10 cellular contexts compared by ENCODE assay signal in the genomic region with DNA sequence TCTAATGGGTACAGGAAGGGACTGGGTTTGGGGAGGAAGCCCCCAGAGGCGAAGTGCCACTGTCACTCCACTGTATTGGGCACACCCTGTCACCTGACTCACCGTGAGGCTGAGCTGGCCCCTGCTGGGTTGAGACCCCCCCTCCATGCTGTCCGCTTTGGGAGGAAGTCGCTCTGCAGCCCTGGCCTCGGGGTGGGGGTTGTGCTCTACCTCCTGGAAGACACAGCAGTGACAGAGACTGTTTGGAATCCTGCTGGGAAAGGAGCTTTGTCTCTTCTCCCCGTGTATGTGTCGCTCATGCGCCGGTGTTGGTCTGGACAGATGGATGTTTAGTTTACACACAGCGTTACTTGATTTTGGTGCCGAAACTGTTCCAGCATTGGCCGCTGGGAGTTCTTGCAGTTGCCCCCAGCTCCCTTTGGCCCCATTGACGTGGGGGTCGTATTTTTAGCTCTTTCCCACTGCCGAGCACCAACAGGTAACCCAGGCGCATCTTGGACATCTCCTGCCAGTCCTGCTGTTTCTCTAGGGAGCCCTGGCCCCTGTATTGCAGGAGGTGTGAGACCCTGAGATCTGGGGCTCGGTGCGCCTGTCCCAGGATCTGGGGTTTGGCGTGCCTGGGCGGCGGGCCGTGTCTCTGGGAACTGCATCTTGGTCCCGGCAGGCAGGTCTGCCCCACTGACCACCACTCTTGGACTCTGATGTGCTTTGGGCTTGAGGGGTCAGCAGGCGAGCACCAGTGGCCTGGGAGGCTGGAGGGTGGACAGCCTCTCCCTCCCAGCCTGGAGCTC. TPM values are rescaled to one million over a fixed set of nuclear protein-coding genes. Genes with fewer than 3 reads are reported as not detected.
A peak's percentile ranks its signal among the peaks of the same experiment; 100 is the strongest.
DNase-seq lines count a peak whose midpoint lies in the region; ATAC-seq and TF ChIP-seq lines count a peak whose summit lies in the region.
"Had no signal": no experiment of that assay in that cellular context is flagged by ENCODE, and none has a peak within 500 bp of the region (broad histone marks: within the 10 kb centered on the region; RNA-seq: fewer than 3 reads in every experiment).

No MANE protein-coding gene starts in this region.

- POLR2A ChIA-PET in RWPE1 (lab: Yijun Ruan, JAX; ENCODE audit: low non-redundant PET), result no interaction called here

- no peaks in the 10 kb centered on the region for H3K27me3 Mint-ChIP-seq in endodermal cell (ENCODE audit: insufficient read depth)
- H3K27me3 Mint-ChIP-seq in progenitor cell of endocrine pancreas, result no peaks in the 10 kb centered on the region

- peaks cover 24% of the 10 kb centered on the region for H3K79me2 ChIP-seq in GM23248 (ENCODE audit: insufficient read depth)

- H4K20me1 ChIP-seq in GM23248 (ENCODE audit: insufficient read depth), result no peaks in the 10 kb centered on the region

- TF ChIP-seq CTCF in RWPE1 (conservative IDR thresholded peaks at IDR 0.05; ENCODE audit: low read depth), result no peak
- TF ChIP-seq CTCF in endodermal cell (conservative IDR thresholded peaks at IDR 0.05), result no peak
- TF ChIP-seq CTCF in neutrophil (IDR thresholded peaks at IDR 0.05), result peak; percentile 46
- TF ChIP-seq CTCF in omental fat pad (IDR thresholded peaks at IDR 0.05), result no peak
- no peak for TF ChIP-seq CTCF in progenitor cell of endocrine pancreas (IDR thresholded peaks at IDR 0.05; ENCODE audit: unreplicated experiment)

- H3K27ac Mint-ChIP-seq in endodermal cell (peak overlapping the region; percentile 4), progenitor cell of endocrine pancreas (no peak overlapping the region)

- H3K4me1 Mint-ChIP-seq in endodermal cell (peaks cover 4% of the 10 kb centered on the region), progenitor cell of endocrine pancreas (ENCODE audit: low read depth) (no peaks in the 10 kb centered on the region)

- H3K9me3 ChIP-seq in GM23248 (ENCODE audit: low read depth) (no peaks in the 10 kb centered on the region), endodermal cell (ENCODE audit: control insufficient read depth, low read length) (no peaks in the 10 kb centered on the region), neutrophil (no peaks in the 10 kb centered on the region)

- H3K4me1 ChIP-seq in GM23248 (ENCODE audit: insufficient read depth), result no peaks in the 10 kb centered on the region
- no peaks in the 10 kb centered on the region for H3K4me1 ChIP-seq in endodermal cell (ENCODE audit: control insufficient read depth, insufficient read depth, low read length)
- H3K4me1 ChIP-seq in neutrophil (ENCODE audit: control insufficient read depth in 1 of 2, insufficient read depth in 1 of 2, low read depth in 1 of 2, low read length in 1 of 2), result peaks cover 58 to 66% of the 10 kb centered on the region in 2 experiments

- H3K36me3 ChIP-seq in GM23248 (ENCODE audit: low read depth) (no peaks in the 10 kb centered on the region), endodermal cell (ENCODE audit: control insufficient read depth, insufficient read depth, low read length) (peaks cover 25% of the 10 kb centered on the region), neutrophil (no peaks in the 10 kb centered on the region)

- ATAC-seq in omental fat pad (ENCODE audit: low FRiP score) (no peak), HG03571 (IDR thresholded peaks at IDR 0.05; ENCODE audit: unreplicated experiment) (no peak)

- H3K27ac ChIP-seq in GM23248 (no peak overlapping the region), RWPE1 (peak overlapping the region; percentile 71), endodermal cell (ENCODE audit: low read depth, low read length) (peak overlapping the region; percentile 53), neutrophil (peak overlapping the region; percentile 99)

- no peak overlapping the region for H3K4me2 ChIP-seq in GM23248 (ENCODE audit: unreplicated experiment)

- WGBS in GM23248 (ENCODE audit: low coverage in 1 of 2, low lambda C conversion rate in 2 of 2, missing lambda C conversion rate in 2 of 2), 2 experiments, result 90% methylated on average over 24 of the region's 24 CpGs
- WGBS in endodermal cell (ENCODE audit: insufficient coverage in 1 of 2, insufficient read length in 1 of 2), 2 experiments, result 82 to 89% methylated on average over 16 to 24 of the region's 24 CpGs

- H3K4me3 ChIP-seq in GM23248 (no peak overlapping the region), endodermal cell (ENCODE audit: low read length) (no peak overlapping the region), neutrophil (ENCODE audit: low read depth in 1 of 2, low read length in 1 of 2) (peak overlapping the region in 1 of 2 experiments; percentile 36)

- peaks cover 38% of the 10 kb centered on the region for H3K36me3 Mint-ChIP-seq in endodermal cell (ENCODE audit: low read depth)
- peaks cover 2% of the 10 kb centered on the region for H3K36me3 Mint-ChIP-seq in progenitor cell of endocrine pancreas (ENCODE audit: insufficient read depth)

- CTCF ChIA-PET in RWPE1 (lab: Yijun Ruan, JAX), result no interaction called here

- H3K9me3 Mint-ChIP-seq in endodermal cell, result no peaks in the 10 kb centered on the region
- no peaks in the 10 kb centered on the region for H3K9me3 Mint-ChIP-seq in progenitor cell of endocrine pancreas (ENCODE audit: low read depth)

- H3K9me2 ChIP-seq in GM23248 (ENCODE audit: insufficient read depth), result no peaks in the 10 kb centered on the region

- DNase-seq in GM23248 (peak; percentile 24), RWPE1 (ENCODE audit: low spot score) (no peak), endodermal cell (no peak), NCI-H524 (lab: John Stamatoyannopoulos, UW) (no peak), omental fat pad (ENCODE audit: low spot score) (no peak), progenitor cell of endocrine pancreas (ENCODE audit: low spot score, unreplicated experiment) (no peak)
- DNase-seq: erythroblast; stimulated activated CD4-positive, alpha-beta T cell treated with anti-CD3 and anti-CD28 coated beads, Interleukin-12 subunit alpha, Interleukin-12 subunit beta, amount 100 ng/mL, for 4 hours had no signal

- in situ Hi-C loops in GM23248 (cut with MboI), result no loop called here

- no peaks in the 10 kb centered on the region for H3K27me3 ChIP-seq in GM23248 (replicated peaks; ENCODE audit: insufficient read depth)
- no peaks in the 10 kb centered on the region for H3K27me3 ChIP-seq in endodermal cell (ENCODE audit: control insufficient read depth, insufficient read depth, low read length, poor library complexity, severe bottlenecking)
- H3K27me3 ChIP-seq in neutrophil, result no peaks in the 10 kb centered on the region

- H3F3A ChIP-seq in GM23248 (ENCODE audit: insufficient read depth), result no peaks in the 10 kb centered on the region

- H3K4me3 Mint-ChIP-seq in endodermal cell (no peak overlapping the region), progenitor cell of endocrine pancreas (ENCODE audit: low read depth) (no peak overlapping the region)

- no peak overlapping the region for H3K9ac ChIP-seq in GM23248
- H3K9ac ChIP-seq in endodermal cell (ENCODE audit: extremely low read depth, low read length, poor library complexity, severe bottlenecking), result no peak overlapping the region

- no peak overlapping the region for H2AFZ ChIP-seq in GM23248

RNA-seq across cellular contexts. Expression of a gene that starts 30.3 kb away (rescaled TPM):
- 25.6 and 34.3 TPM in 2 replicates for total RNA-seq in GM23248 (2014; rRNA removed; shearing (Covaris generic))
- polyA plus RNA-seq in GM23248 (2016; fragmentation: Nextera tagmentation; extraction: Ambion mirVana), result 34.4 and 35.8 TPM in 2 replicates
- total RNA-seq in endodermal cell, result 10 to 100 TPM; 38.0 to 48.9 TPM
- polyA plus RNA-seq in endodermal cell (2013, experiment 1 of 2), result 27.9 TPM
- polyA plus RNA-seq in endodermal cell (2013, experiment 2 of 2), result 24.0 TPM
- total RNA-seq in omental fat pad, result 10 to 100 TPM; 11.9 to 26.2 (median 16.1) TPM
- 33.1 and 36.0 TPM in 2 replicates for total RNA-seq in progenitor cell of endocrine pancreas

RNA-seq across cellular contexts. Expression of a gene that starts 49.5 kb away (rescaled TPM):
- total RNA-seq in GM23248 (2014; rRNA removed; shearing (Covaris generic)), result 1.3 and 2.1 TPM in 2 replicates
- polyA plus RNA-seq in GM23248 (2016; fragmentation: Nextera tagmentation; extraction: Ambion mirVana), result 2.2 and 2.7 TPM in 2 replicates
- total RNA-seq in endodermal cell, result 1 to 10 TPM; 1.6 to 2.3 TPM
- 0.36 TPM for polyA plus RNA-seq in endodermal cell (2013, experiment 1 of 2)
- 0.54 TPM for polyA plus RNA-seq in endodermal cell (2013, experiment 2 of 2)
- 100 to 1,000 TPM in 3 of 4 donors, 10 to 100 TPM in 1; 98.5 to 581 (median 217) TPM for total RNA-seq in omental fat pad
- 0.41 and 0.47 TPM in 2 replicates for total RNA-seq in progenitor cell of endocrine pancreas

Comparison
In these comparisons a context has a peak if more than half of its experiments do, and no peak if none do; other contexts are left out.
1. RNA of a gene that starts 49.5 kb away (total RNA-seq): 98.5 to 581 TPM in omental fat pad; 1.6 to 2.3 TPM in endodermal cell, 1.3 to 2.1 TPM in GM23248 and 0.41 to 0.47 TPM in progenitor cell of endocrine pancreas; every median in the first group is over 10 times any median in the second.